In the genomic region with DNA sequence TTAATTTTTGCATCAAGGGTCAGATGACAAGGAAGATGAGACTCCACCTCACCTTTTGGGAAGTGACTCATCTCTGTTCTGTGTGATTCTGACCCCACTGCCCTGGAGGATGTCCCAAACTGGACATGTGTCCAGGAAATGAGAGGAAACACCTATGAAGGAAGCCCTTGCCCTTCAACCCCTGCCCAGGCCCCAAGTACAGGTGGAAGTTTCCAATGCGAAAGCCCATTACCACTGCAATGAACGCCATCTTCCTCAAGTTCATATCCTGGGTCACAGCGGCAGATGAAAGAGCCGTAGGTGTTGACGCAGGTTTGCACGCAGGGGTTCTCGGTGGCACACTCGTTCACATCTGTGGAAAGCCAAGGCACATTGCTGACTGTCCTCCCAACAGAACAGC, we compare ENCODE assay signal across 2 cellular contexts.
TF ChIP-seq lines count a peak whose summit lies in the region.

No MANE protein-coding gene starts in this region.

TF ChIP-seq in liver, 16 proteins besides CTCF, POLR2A, EP300 and RAD21:
- TF ChIP-seq NR2F2 (IDR thresholded peaks at IDR 0.05) (peak; percentile 12), YY1 (IDR thresholded peaks at IDR 0.05) (no peak)

TF ChIP-seq in HepG2, 621 proteins besides CTCF, POLR2A, EP300 and RAD21 (continued from another document):
- TF ChIP-seq SRY (CRISPR knock-in tag; IDR thresholded peaks at IDR 0.05) (no peak), NCOA1 (CRISPR knock-in tag; IDR thresholded peaks at IDR 0.05) (no peak), ZMYM4 (CRISPR knock-in tag; IDR thresholded peaks at IDR 0.05) (no peak)
